ENCODE assay signal across 10 cellular contexts in genomic region chr7:139105037-139105382, GRCh38. TPM values are rescaled to one million over a fixed set of nuclear protein-coding genes. Genes with fewer than 3 reads are reported as not detected.
DNase-seq lines count a peak whose midpoint lies in the region; ATAC-seq and TF ChIP-seq lines count a peak whose summit lies in the region.
"Had no signal": no experiment of that assay in that cellular context is flagged by ENCODE, and none has a peak within 500 bp of the region (broad histone marks: within the 10 kb centered on the region; RNA-seq: fewer than 3 reads in every experiment).

No MANE protein-coding gene starts in this region.

- H3K27ac Mint-ChIP-seq in activated naive CD4-positive, alpha-beta T cell treated with anti-CD3 and anti-CD28 coated beads for 36 hours = peak overlapping the region; percentile 97
- H3K27ac Mint-ChIP-seq in dendritic cell treated with granulocyte-macrophage colony-stimulating factor and Interleukin-4, amounts not matched to agents 40 ng/mL and 50 ng/mL, for 4 days = peak overlapping the region; percentile 91

- ATAC-seq in thoracic aorta (ENCODE audit: insufficient number of reproducible peaks, low FRiP score, low read depth) = no peak
- no peak for ATAC-seq in HG02798 (IDR thresholded peaks at IDR 0.05; ENCODE audit: poor library complexity, unreplicated experiment)

- TF ChIP-seq CTCF in thoracic aorta (IDR thresholded peaks at IDR 0.05) = no peak

- H3K27me3 Mint-ChIP-seq in activated naive CD4-positive, alpha-beta T cell treated with anti-CD3 and anti-CD28 coated beads for 36 hours (ENCODE audit: low read depth) = no peaks in the 10 kb centered on the region
- no peaks in the 10 kb centered on the region for H3K27me3 Mint-ChIP-seq in dendritic cell treated with granulocyte-macrophage colony-stimulating factor and Interleukin-4, amounts not matched to agents 40 ng/mL and 50 ng/mL, for 4 days

- peaks cover 75% of the 10 kb centered on the region for H3K36me3 Mint-ChIP-seq in activated naive CD4-positive, alpha-beta T cell treated with anti-CD3 and anti-CD28 coated beads for 36 hours (ENCODE audit: low read depth)
- H3K36me3 Mint-ChIP-seq in dendritic cell treated with granulocyte-macrophage colony-stimulating factor and Interleukin-4, amounts not matched to agents 40 ng/mL and 50 ng/mL, for 4 days (ENCODE audit: low read depth) = peaks cover 65% of the 10 kb centered on the region

- H3K4me1 ChIP-seq in thoracic aorta (ENCODE audit: control insufficient read depth in 1 of 2, low read depth in 2 of 2) = peaks cover 23 to 30% of the 10 kb centered on the region in 2 donors

- peak overlapping the region; percentile 43 for H3K4me3 ChIP-seq in thoracic aorta

- H3K36me3 ChIP-seq in thoracic aorta = no peaks in the 10 kb centered on the region
- H3K36me3 ChIP-seq: sigmoid colon had no signal

- CTCF ChIA-PET in activated naive CD4-positive, alpha-beta T cell treated with anti-CD3 and anti-CD28 coated beads for 36 hours (lab: Charles Lee) = interaction anchor here (0.6 to 3.7 kb wide), 5 partner anchors 9 to 130 kb away, joined by 3 to 27 read pairs (median 8); no protein-coding TSS in a partner anchor

- H3K27ac ChIP-seq in thoracic aorta = no peak overlapping the region

- no peaks in the 10 kb centered on the region for H3K9me3 Mint-ChIP-seq in activated naive CD4-positive, alpha-beta T cell treated with anti-CD3 and anti-CD28 coated beads for 36 hours
- no peaks in the 10 kb centered on the region for H3K9me3 Mint-ChIP-seq in dendritic cell treated with granulocyte-macrophage colony-stimulating factor and Interleukin-4, amounts not matched to agents 40 ng/mL and 50 ng/mL, for 4 days

- intact Hi-C loops in activated naive CD4-positive, alpha-beta T cell treated with anti-CD3 and anti-CD28 coated beads for 36 hours (cut with micrococcal nuclease) = loop anchor here (2.0 to 10.0 kb wide), 4 partner anchors 128 to 1907 kb away; partner anchors contain the start of genes MRPS33 and TRIM24
- intact Hi-C loops in dendritic cell treated with granulocyte-macrophage colony-stimulating factor and Interleukin-4, amounts not matched to agents 40 ng/mL and 50 ng/mL, for 4 days (cut with micrococcal nuclease) = loop anchor here (2.0 kb wide), 1 partner anchor 14 kb away; no protein-coding TSS in a partner anchor

- DNase-seq in activated naive CD4-positive, alpha-beta T cell treated with anti-CD3 and anti-CD28 coated beads for 36 hours = no peak
- no peak for DNase-seq in activated naive CD4-positive, alpha-beta T cell treated with anti-CD3 and anti-CD28 coated beads, Interleukin-2, amount 50 U/mL, for 16 hours
- DNase-seq in RKO (ENCODE audit: low spot score) (peak; percentile 54), thoracic aorta (ENCODE audit: low spot score) (no peak), NCI-H510A treated with DMSO at 0.1 percent for 48 hours (lab: John Stamatoyannopoulos, UW) (no peak)
- no peak for DNase-seq in effector CD8-positive, alpha-beta T cell (lab: John Stamatoyannopoulos, UW)
- DNase-seq: NCI-H1930, sigmoid colon had no signal

- peaks cover 29% of the 10 kb centered on the region for H3K4me1 Mint-ChIP-seq in activated naive CD4-positive, alpha-beta T cell treated with anti-CD3 and anti-CD28 coated beads for 36 hours (ENCODE audit: low read depth)
- H3K4me1 Mint-ChIP-seq in dendritic cell treated with granulocyte-macrophage colony-stimulating factor and Interleukin-4, amounts not matched to agents 40 ng/mL and 50 ng/mL, for 4 days (ENCODE audit: low read depth) = peaks cover 35% of the 10 kb centered on the region

- no peaks in the 10 kb centered on the region for H3K27me3 ChIP-seq in thoracic aorta (replicated peaks; ENCODE audit: insufficient read depth)
- H3K27me3 ChIP-seq: sigmoid colon had no signal

- H3K9me3 ChIP-seq in thoracic aorta = no peaks in the 10 kb centered on the region
- H3K9me3 ChIP-seq: sigmoid colon had no signal

- H3K4me3 Mint-ChIP-seq in activated naive CD4-positive, alpha-beta T cell treated with anti-CD3 and anti-CD28 coated beads for 36 hours = peak overlapping the region; percentile 82
- peak overlapping the region; percentile 75 for H3K4me3 Mint-ChIP-seq in dendritic cell treated with granulocyte-macrophage colony-stimulating factor and Interleukin-4, amounts not matched to agents 40 ng/mL and 50 ng/mL, for 4 days

RNA-seq across cellular contexts. Expression of gene ZC3HAV1, which starts 4.5 kb away (rescaled TPM):
- 100 to 1,000 TPM; 131 to 134 TPM for total RNA-seq in activated naive CD4-positive, alpha-beta T cell treated with anti-CD3 and anti-CD28 coated beads for 36 hours
- total RNA-seq in thoracic aorta = 10 to 100 TPM; 32.5 to 47.6 TPM
